Comparison of ENCODE assay signal across 9 cellular contexts in the genomic region with DNA sequence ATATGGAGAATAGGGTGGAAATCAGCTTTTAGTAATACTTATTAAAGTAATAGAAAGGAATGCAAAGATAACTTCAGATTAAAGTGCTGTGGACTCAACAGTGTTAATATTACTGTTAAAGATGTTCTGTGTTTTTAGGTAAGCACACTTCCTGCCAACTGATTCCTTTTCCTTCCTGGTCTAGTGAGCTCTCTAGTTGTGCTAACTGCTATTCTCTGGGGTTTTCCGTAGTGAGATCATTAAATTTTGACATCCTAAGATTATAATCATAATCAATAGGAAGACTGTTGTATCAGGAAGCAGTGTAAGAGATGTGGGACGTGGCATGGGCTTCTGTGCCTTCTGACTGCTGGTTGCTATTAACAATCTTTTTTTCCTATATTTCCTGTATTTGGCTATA. TPM values are rescaled to one million over a fixed set of nuclear protein-coding genes. Genes with fewer than 3 reads are reported as not detected.
A peak's percentile ranks its signal among the peaks of the same experiment; 100 is the strongest.
DNase-seq lines count a peak whose midpoint lies in the region; ATAC-seq and TF ChIP-seq lines count a peak whose summit lies in the region.
"Had no signal": no experiment of that assay in that cellular context is flagged by ENCODE, and none has a peak within 500 bp of the region (broad histone marks: within the 10 kb centered on the region; RNA-seq: fewer than 3 reads in every experiment).

No MANE protein-coding gene starts in this region.

- peak overlapping the region; percentile 86 for H3K27ac ChIP-seq in CD4-positive, alpha-beta T cell (ENCODE audit: low read depth, low read length)
- H3K27ac ChIP-seq in KMS-11 = no peak overlapping the region
- peak overlapping the region; percentile 34 for H3K27ac ChIP-seq in muscle layer of duodenum (ENCODE audit: low read length)

- TF ChIP-seq CTCF in CD4-positive, alpha-beta T cell (IDR thresholded peaks at IDR 0.05) = no peak
- TF ChIP-seq CTCF in KMS-11 (conservative IDR thresholded peaks at IDR 0.05; ENCODE audit: low read depth, low read length) (no peak), astrocyte of the cerebellum (IDR thresholded peaks at IDR 0.05; ENCODE audit: low read depth, low read length, missing control alignments) (no peak)

- H3K4me3 Mint-ChIP-seq in CD4-positive, alpha-beta T cell = peak overlapping the region; percentile 72

- CTCF ChIA-PET in CD4-positive, alpha-beta T cell (lab: Charles Lee) = interaction anchor here (1.1 kb wide), 1 partner anchor 49 kb away, joined by 4 read pairs; no protein-coding TSS in a partner anchor

- H3K36me3 ChIP-seq in KMS-11 (ENCODE audit: insufficient read depth) = no peaks in the 10 kb centered on the region
- H3K36me3 ChIP-seq in muscle layer of duodenum (ENCODE audit: control insufficient read depth in 1 of 2, insufficient read depth in 2 of 2, low read length in 2 of 2) = no peaks in the 10 kb centered on the region

- intact Hi-C loops in CD4-positive, alpha-beta T cell (cut with DNase I, micrococcal nuclease) = loop anchor here in 1 of 2 experiments (5.0 kb wide), 2 partner anchors 37 to 372 kb away; a partner anchor contains a TSS

- no peaks in the 10 kb centered on the region for H3K9me3 Mint-ChIP-seq in CD4-positive, alpha-beta T cell

- peak overlapping the region; percentile 63 for H3K4me2 ChIP-seq in KMS-11

- DNase-seq in CD4-positive, alpha-beta T cell = no peak
- DNase-seq in astrocyte of the cerebellum (ENCODE audit: low read depth) (no peak), NCI-H526 treated with DMSO at 0.1 percent for 48 hours (lab: John Stamatoyannopoulos, UW) (no peak), AG08396 (ENCODE audit: low spot score) (no peak), LoVo (ENCODE audit: low spot score) (no peak), SW 1271 (lab: John Stamatoyannopoulos, UW) (no peak)
- DNase-seq: NCI-H187 treated with DMSO at 0.1 percent for 48 hours had no signal

- ATAC-seq in CD4-positive, alpha-beta T cell (ENCODE audit: poor library complexity) = peak; percentile 7

- H3K27ac Mint-ChIP-seq in CD4-positive, alpha-beta T cell = peak overlapping the region; percentile 73

- H3K36me3 Mint-ChIP-seq in CD4-positive, alpha-beta T cell (ENCODE audit: low read depth) = peaks cover 10% of the 10 kb centered on the region

- H2AFZ ChIP-seq in KMS-11 (ENCODE audit: low read depth) = no peak overlapping the region

- in situ Hi-C loops in astrocyte of the cerebellum (cut with HindIII; ENCODE audit: low sequenced_read_pairs) = no loop called here

- POLR2A ChIA-PET in CD4-positive, alpha-beta T cell (lab: Charles Lee) = no interaction called here

- no peak overlapping the region for H3K9ac ChIP-seq in KMS-11

- H4K20me1 ChIP-seq in KMS-11 (ENCODE audit: insufficient read depth) = no peaks in the 10 kb centered on the region

- H3K4me1 ChIP-seq in KMS-11 (ENCODE audit: low read depth, poor library complexity, severe bottlenecking) (peaks cover 41% of the 10 kb centered on the region), muscle layer of duodenum (ENCODE audit: control insufficient read depth in 1 of 2, insufficient read depth in 2 of 2, low read length in 2 of 2) (peaks cover 8 to 20% of the 10 kb centered on the region in 2 donors)

- H3K27me3 Mint-ChIP-seq in CD4-positive, alpha-beta T cell = no peaks in the 10 kb centered on the region

- no peaks in the 10 kb centered on the region for H3K27me3 ChIP-seq in CD4-positive, alpha-beta T cell (ENCODE audit: control insufficient read depth, insufficient read depth, low read length)
- peaks cover 5% of the 10 kb centered on the region; the same call in 1 of the 2 replicates for H3K27me3 ChIP-seq in KMS-11 (ENCODE audit: insufficient read depth, low read depth)
- no peaks in the 10 kb centered on the region for H3K27me3 ChIP-seq in muscle layer of duodenum (ENCODE audit: low read depth, low read length)

- no peaks in the 10 kb centered on the region for H3K9me3 ChIP-seq in CD4-positive, alpha-beta T cell (ENCODE audit: control insufficient read depth, low read length)
- no peaks in the 10 kb centered on the region for H3K9me3 ChIP-seq in muscle layer of duodenum (ENCODE audit: control insufficient read depth in 1 of 2, low read length in 2 of 2)

- H3K79me2 ChIP-seq in KMS-11 (ENCODE audit: insufficient read depth, low read depth) = peaks cover 9% of the 10 kb centered on the region; the same call in 1 of the 2 replicates

- H3K4me1 Mint-ChIP-seq in CD4-positive, alpha-beta T cell (ENCODE audit: low read depth) = peaks cover 59% of the 10 kb centered on the region

- H3K4me3 ChIP-seq in KMS-11 (IDR thresholded peaks at IDR 0.05; ENCODE audit: insufficient read depth, low read depth, low read length) = no peak overlapping the region
- H3K4me3 ChIP-seq in astrocyte of the cerebellum (ENCODE audit: low read depth, low read length) = peak overlapping the region; percentile 98
- H3K4me3 ChIP-seq in muscle layer of duodenum (ENCODE audit: low read depth in 1 of 2, low read length in 2 of 2) = peak overlapping the region; percentile 26 to 94

RNA-seq across cellular contexts. Expression of a gene that starts 1.2 kb away (rescaled TPM):
- under 1 TPM; 0.41 to 0.47 TPM for total RNA-seq in CD4-positive, alpha-beta T cell

RNA-seq across cellular contexts. Expression of a gene that starts 1.6 kb away (rescaled TPM):
- 1 to 10 TPM; 5.9 to 6.6 TPM for total RNA-seq in CD4-positive, alpha-beta T cell
